1 cellular context compared by ENCODE assay signal in the genomic region with DNA sequence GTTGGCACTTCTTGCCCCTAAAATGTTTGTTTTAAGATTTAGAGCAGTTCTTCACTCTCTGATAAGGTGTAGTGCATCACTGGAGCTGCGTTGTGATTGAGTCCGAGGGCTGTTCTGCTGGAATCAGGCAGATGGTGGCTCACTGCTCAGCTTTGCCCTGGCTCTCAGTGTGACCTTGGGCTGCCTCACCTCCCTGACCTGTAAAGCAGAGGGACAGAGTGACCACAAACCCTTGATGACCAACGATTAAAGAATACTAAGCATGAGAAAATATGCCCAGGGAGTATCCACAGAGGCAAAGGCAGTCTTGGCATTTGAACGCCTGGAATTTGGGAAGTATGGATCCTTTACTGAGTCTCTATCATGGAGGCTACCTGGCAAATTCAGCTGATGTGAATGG.
A peak's percentile ranks its signal among the peaks of the same experiment; 100 is the strongest.
TF ChIP-seq lines count a peak whose summit lies in the region.

No MANE protein-coding gene starts in this region.

TF ChIP-seq in HepG2, 621 proteins besides CTCF, POLR2A, EP300 and RAD21:
- 0 out of 2 replicates have a peak, but pooled peaks have one; percentile 30 for TF ChIP-seq PHF21A (CRISPR knock-in tag; IDR thresholded peaks at IDR 0.05)
- no peak for TF ChIP-seq ATRX (CRISPR knock-in tag; IDR thresholded peaks at IDR 0.05; ENCODE audit: borderline replicate concordance)
- peak; percentile 20; the same call in 1 of the 2 replicates for TF ChIP-seq HNF4A (CRISPR knock-in tag; IDR thresholded peaks at IDR 0.05)
- TF ChIP-seq STAG1 (CRISPR knock-in tag; IDR thresholded peaks at IDR 0.05) = 0 out of 2 replicates have a peak, but pooled peaks have one; percentile 12
- TF ChIP-seq, protein P1, sequence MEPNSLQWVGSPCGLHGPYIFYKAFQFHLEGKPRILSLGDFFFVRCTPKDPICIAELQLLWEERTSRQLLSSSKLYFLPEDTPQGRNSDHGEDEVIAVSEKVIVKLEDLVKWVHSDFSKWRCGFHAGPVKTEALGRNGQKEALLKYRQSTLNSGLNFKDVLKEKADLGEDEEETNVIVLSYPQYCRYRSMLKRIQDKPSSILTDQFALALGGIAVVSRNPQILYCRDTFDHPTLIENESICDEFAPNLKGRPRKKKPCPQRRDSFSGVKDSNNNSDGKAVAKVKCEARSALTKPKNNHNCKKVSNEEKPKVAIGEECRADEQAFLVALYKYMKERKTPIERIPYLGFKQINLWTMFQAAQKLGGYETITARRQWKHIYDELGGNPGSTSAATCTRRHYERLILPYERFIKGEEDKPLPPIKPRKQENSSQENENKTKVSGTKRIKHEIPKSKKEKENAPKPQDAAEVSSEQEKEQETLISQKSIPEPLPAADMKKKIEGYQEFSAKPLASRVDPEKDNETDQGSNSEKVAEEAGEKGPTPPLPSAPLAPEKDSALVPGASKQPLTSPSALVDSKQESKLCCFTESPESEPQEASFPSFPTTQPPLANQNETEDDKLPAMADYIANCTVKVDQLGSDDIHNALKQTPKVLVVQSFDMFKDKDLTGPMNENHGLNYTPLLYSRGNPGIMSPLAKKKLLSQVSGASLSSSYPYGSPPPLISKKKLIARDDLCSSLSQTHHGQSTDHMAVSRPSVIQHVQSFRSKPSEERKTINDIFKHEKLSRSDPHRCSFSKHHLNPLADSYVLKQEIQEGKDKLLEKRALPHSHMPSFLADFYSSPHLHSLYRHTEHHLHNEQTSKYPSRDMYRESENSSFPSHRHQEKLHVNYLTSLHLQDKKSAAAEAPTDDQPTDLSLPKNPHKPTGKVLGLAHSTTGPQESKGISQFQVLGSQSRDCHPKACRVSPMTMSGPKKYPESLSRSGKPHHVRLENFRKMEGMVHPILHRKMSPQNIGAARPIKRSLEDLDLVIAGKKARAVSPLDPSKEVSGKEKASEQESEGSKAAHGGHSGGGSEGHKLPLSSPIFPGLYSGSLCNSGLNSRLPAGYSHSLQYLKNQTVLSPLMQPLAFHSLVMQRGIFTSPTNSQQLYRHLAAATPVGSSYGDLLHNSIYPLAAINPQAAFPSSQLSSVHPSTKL (CRISPR knock-in tag; IDR thresholded peaks at IDR 0.05) = peak; percentile 25; the same call in 1 of the 2 replicates
- TF ChIP-seq ZFP37 (CRISPR knock-in tag; IDR thresholded peaks at IDR 0.05; ENCODE audit: borderline replicate concordance) = no peak
- TF ChIP-seq NR2F1 (CRISPR knock-in tag; IDR thresholded peaks at IDR 0.05) = peak in 1 of 2 experiments; percentile 60; a peak in 2 of 4 replicates
- no peak for TF ChIP-seq NR2F6 (IDR thresholded peaks at IDR 0.05)
- TF ChIP-seq NR2F6 (CRISPR knock-in tag; IDR thresholded peaks at IDR 0.05) = peak; percentile 48; the same call in 1 of the 2 replicates
- TF ChIP-seq, protein P2, sequence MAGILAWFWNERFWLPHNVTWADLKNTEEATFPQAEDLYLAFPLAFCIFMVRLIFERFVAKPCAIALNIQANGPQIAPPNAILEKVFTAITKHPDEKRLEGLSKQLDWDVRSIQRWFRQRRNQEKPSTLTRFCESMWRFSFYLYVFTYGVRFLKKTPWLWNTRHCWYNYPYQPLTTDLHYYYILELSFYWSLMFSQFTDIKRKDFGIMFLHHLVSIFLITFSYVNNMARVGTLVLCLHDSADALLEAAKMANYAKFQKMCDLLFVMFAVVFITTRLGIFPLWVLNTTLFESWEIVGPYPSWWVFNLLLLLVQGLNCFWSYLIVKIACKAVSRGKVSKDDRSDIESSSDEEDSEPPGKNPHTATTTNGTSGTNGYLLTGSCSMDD (CRISPR knock-in tag; IDR thresholded peaks at IDR 0.05) = no peak
- TF ChIP-seq RBM22 (optimal IDR thresholded peaks at IDR 0.05; ENCODE audit: low read length) = peak; percentile 87
- no peak for TF ChIP-seq ISX (CRISPR knock-in tag; conservative IDR thresholded peaks at IDR 0.05)
- TF ChIP-seq PAF1 (CRISPR knock-in tag; IDR thresholded peaks at IDR 0.05) = peak; percentile 83; the same call in 1 of the 2 replicates
- peak; percentile 74; the same call in 1 of the 2 replicates for TF ChIP-seq ZNF296 (CRISPR knock-in tag; conservative IDR thresholded peaks at IDR 0.05)
- peak; percentile 57; the same call in 1 of the 2 replicates for TF ChIP-seq ESRRA (CRISPR knock-in tag; IDR thresholded peaks at IDR 0.05; ENCODE audit: low read depth)
- TF ChIP-seq ATF6 (CRISPR knock-in tag; conservative IDR thresholded peaks at IDR 0.05) = no peak
- peak; percentile 31; the same call in 1 of the 2 replicates for TF ChIP-seq RARA (CRISPR knock-in tag; IDR thresholded peaks at IDR 0.05)
- no peak for TF ChIP-seq TCF7L2 (IDR thresholded peaks at IDR 0.05; ENCODE audit: low read depth, low read length)
- TF ChIP-seq SPEN (CRISPR knock-in tag; IDR thresholded peaks at IDR 0.05; ENCODE audit: low read depth) = no peak
